8 cellular contexts compared by ENCODE assay signal in the genomic region with DNA sequence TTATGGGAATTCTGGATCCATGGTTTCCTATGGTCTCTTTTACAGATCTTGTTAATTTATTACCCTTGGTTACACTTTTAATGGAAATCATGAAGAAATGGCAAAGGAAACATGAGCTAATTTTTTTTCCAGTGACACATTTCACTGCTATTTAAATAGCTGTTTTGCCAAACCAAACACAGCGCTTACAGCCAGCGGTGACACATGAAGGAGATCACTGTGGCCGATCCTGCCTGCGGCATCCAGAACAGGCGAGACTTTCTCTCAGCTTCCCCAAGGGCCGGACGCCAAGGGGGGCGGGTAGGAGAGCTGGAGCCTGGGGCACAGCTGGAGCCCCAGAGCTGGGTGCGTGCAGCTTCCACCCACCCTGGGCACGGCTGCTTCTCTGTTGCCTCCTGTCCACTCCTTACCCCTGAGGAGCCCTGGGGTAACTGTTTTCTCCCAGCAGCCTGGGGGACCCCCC.
DNase-seq lines count a peak whose midpoint lies in the region; ATAC-seq and TF ChIP-seq lines count a peak whose summit lies in the region.

No MANE protein-coding gene starts in this region.

- no peaks in the 10 kb centered on the region for H3K9me3 ChIP-seq in naive thymus-derived CD4-positive, alpha-beta T cell (ENCODE audit: control insufficient read depth in 2 of 3, low read length in 3 of 3)

- H3K4me1 ChIP-seq in naive thymus-derived CD4-positive, alpha-beta T cell (ENCODE audit: control insufficient read depth in 2 of 2, insufficient read depth in 2 of 2, low read length in 2 of 2) = no peaks in the 10 kb centered on the region

- no peak overlapping the region for H3K27ac ChIP-seq in naive thymus-derived CD4-positive, alpha-beta T cell (ENCODE audit: low read depth, low read length)

- H3K4me1 Mint-ChIP-seq in naive thymus-derived CD4-positive, alpha-beta T cell = no peaks in the 10 kb centered on the region

- no peaks in the 10 kb centered on the region for H3K27me3 ChIP-seq in naive thymus-derived CD4-positive, alpha-beta T cell (ENCODE audit: control insufficient read depth in 2 of 2, insufficient read depth in 2 of 2, low read length in 2 of 2)

- H3K27ac Mint-ChIP-seq in naive thymus-derived CD4-positive, alpha-beta T cell = no peak overlapping the region

- H3K36me3 Mint-ChIP-seq in naive thymus-derived CD4-positive, alpha-beta T cell = peaks cover 0 to 3% (median 0%) of the 10 kb centered on the region in 5 donors

- CTCF ChIA-PET in naive thymus-derived CD4-positive, alpha-beta T cell (lab: Charles Lee) = no interaction called here

- peaks cover 0 to 1% (median 0%) of the 10 kb centered on the region in 11 donors for H3K9me3 Mint-ChIP-seq in naive thymus-derived CD4-positive, alpha-beta T cell

- H3K4me3 ChIP-seq in naive thymus-derived CD4-positive, alpha-beta T cell (ENCODE audit: low read length) = no peak overlapping the region

- POLR2A ChIA-PET in naive thymus-derived CD4-positive, alpha-beta T cell (lab: Charles Lee) = no interaction called here

- intact Hi-C loops in naive thymus-derived CD4-positive, alpha-beta T cell (cut with micrococcal nuclease) = no loop called here

- ATAC-seq in naive thymus-derived CD4-positive, alpha-beta T cell = no peak
- ATAC-seq in GM18519 (IDR thresholded peaks at IDR 0.05; ENCODE audit: low FRiP score, unreplicated experiment) (no peak), GM19455 (IDR thresholded peaks at IDR 0.05; ENCODE audit: unreplicated experiment) (no peak)

- peaks cover 0 to 16% (median 5%) of the 10 kb centered on the region in 5 donors for H3K27me3 Mint-ChIP-seq in naive thymus-derived CD4-positive, alpha-beta T cell

- no peaks in the 10 kb centered on the region for H3K36me3 ChIP-seq in naive thymus-derived CD4-positive, alpha-beta T cell (ENCODE audit: control insufficient read depth in 2 of 3, insufficient read depth in 3 of 3, low read length in 3 of 3)

- no peak overlapping the region for H3K4me3 Mint-ChIP-seq in naive thymus-derived CD4-positive, alpha-beta T cell

- DNase-seq in AG08396 (ENCODE audit: low spot score) (peak; percentile 86), fibroblast of peridontal ligament (ENCODE audit: extremely low read depth) (peak; percentile 90), occipital lobe (lab: John Stamatoyannopoulos, UW) (peak; percentile 66), NCI-H1092 treated with DMSO at 0.1 percent for 48 hours (lab: John Stamatoyannopoulos, UW) (no peak)
- no peak for DNase-seq in naive thymus-derived CD4-positive, alpha-beta T cell

TF ChIP-seq in PFSK-1, 5 proteins besides CTCF, POLR2A, EP300 and RAD21:
- TF ChIP-seq SIN3A (IDR thresholded peaks at IDR 0.05; ENCODE audit: borderline replicate concordance, insufficient read depth, low read length) = no peak
- peak; percentile 41 for TF ChIP-seq FOXP2 (optimal IDR thresholded peaks at IDR 0.05; ENCODE audit: borderline replicate concordance, extremely low read depth, extremely low read length, insufficient read depth)

Comparison
In these comparisons a context has a peak if more than half of its experiments do, and no peak if none do; other contexts are left out.
1. DNase-seq: peak in AG08396 (single experiment), fibroblast of peridontal ligament (single experiment) and occipital lobe (single experiment); none in naive thymus-derived CD4-positive, alpha-beta T cell (0 of 9) and NCI-H1092 treated with DMSO at 0.1 percent for 48 hours (single experiment).